ENCODE assay signal across 9 cellular contexts in genomic region chr11:102062106-102062505, GRCh38. TPM values are rescaled to one million over a fixed set of nuclear protein-coding genes. Genes with fewer than 3 reads are reported as not detected.
"Had no signal": no experiment of that assay in that cellular context is flagged by ENCODE, and none has a peak within 500 bp of the region (broad histone marks: within the 10 kb centered on the region; RNA-seq: fewer than 3 reads in every experiment).

No MANE protein-coding gene starts in this region.

- ATAC-seq: GM12878 had no signal

- H3K4me3 ChIP-seq: GM12878 had no signal

- FAIRE-seq: G401.6, GM12878, GM12891, GM12892, GM18507, GM19239 had no signal

- DNase-seq: GDM1, GF-D8 had no signal

RNA-seq across cellular contexts. Expression of gene CFAP300, which starts 14.9 kb away (rescaled TPM):
- total RNA-seq: G401, GM12878 had no signal
- polyA plus RNA-seq: GM12878 had no signal
